ENCODE assay signal across 8 cellular contexts in genomic region chr6:38638941-38639497, GRCh38. TPM values are rescaled to one million over a fixed set of nuclear protein-coding genes. Genes with fewer than 3 reads are reported as not detected.
A peak's percentile ranks its signal among the peaks of the same experiment; 100 is the strongest.
DNase-seq lines count a peak whose midpoint lies in the region; ATAC-seq and TF ChIP-seq lines count a peak whose summit lies in the region.

No MANE protein-coding gene starts in this region.

- H2AFZ ChIP-seq in DND-41 (ENCODE audit: low read depth, low read length), result peak overlapping the region; percentile 97
- peak overlapping the region; percentile 99 for H2AFZ ChIP-seq in Karpas-422 (ENCODE audit: low read length)

- H4K20me1 ChIP-seq in DND-41 (ENCODE audit: insufficient read depth, low read length) (no peaks in the 10 kb centered on the region), Karpas-422 (ENCODE audit: insufficient read depth, low read depth, low read length) (no peaks in the 10 kb centered on the region)

- DNase-seq in DND-41 (no peak), Karpas-422 (peak; percentile 63), left colon (peak; percentile 61 to 72), NCI-H2107 (lab: John Stamatoyannopoulos, UW) (no peak)
- DNase-seq in central memory CD4-positive, alpha-beta T cell, result peak; percentile 72
- DNase-seq in stimulated activated CD4-positive, alpha-beta T cell treated with anti-CD3 and anti-CD28 coated beads, Interleukin-4, amount 100 ng/mL, for 24 hours, result peak; percentile 72

- ATAC-seq in DND-41 (ENCODE audit: insufficient read depth, low read depth) (peak; percentile 60), GM21825 (IDR thresholded peaks at IDR 0.05; ENCODE audit: unreplicated experiment) (peak; percentile 19), left colon (peak; percentile 72)
- peak; percentile 74 to 75 for ATAC-seq in activated CD4-positive, CD25-positive, alpha-beta regulatory T cell treated with anti-CD3 and anti-CD28 coated beads, Interleukin-2, amount 50 U/mL, for 24 hours

- no peaks in the 10 kb centered on the region for H3K79me2 ChIP-seq in DND-41 (ENCODE audit: insufficient read depth, low read length)
- no peaks in the 10 kb centered on the region for H3K79me2 ChIP-seq in Karpas-422 (ENCODE audit: low read length)

- H3K4me3 ChIP-seq in DND-41 (ENCODE audit: low read depth in 1 of 2, low read length in 2 of 2), result peak overlapping the region; percentile 60 to 94
- H3K4me3 ChIP-seq in Karpas-422 (ENCODE audit: low read length), result peak overlapping the region; percentile 91

- peak overlapping the region; percentile 77 for H3K4me2 ChIP-seq in DND-41 (ENCODE audit: insufficient read depth, low read length)
- peak overlapping the region; percentile 86 for H3K4me2 ChIP-seq in Karpas-422 (ENCODE audit: low read depth, low read length, poor library complexity, severe bottlenecking)

- peak overlapping the region; percentile 66 for H3K9ac ChIP-seq in DND-41 (ENCODE audit: low read depth, low read length)
- H3K9ac ChIP-seq in Karpas-422 (ENCODE audit: low read length), result peak overlapping the region; percentile 80

- H3K36me3 ChIP-seq in DND-41 (ENCODE audit: insufficient read depth, low read length), result no peaks in the 10 kb centered on the region
- no peaks in the 10 kb centered on the region for H3K36me3 ChIP-seq in Karpas-422 (ENCODE audit: insufficient read depth, low read length)

- no peaks in the 10 kb centered on the region for H3K9me2 ChIP-seq in Karpas-422 (replicated peaks; ENCODE audit: insufficient read depth, low read length)

- TF ChIP-seq CTCF in DND-41 (IDR thresholded peaks at IDR 0.05; ENCODE audit: borderline replicate concordance, extremely low read depth, low read length, poor library complexity, severe bottlenecking), result no peak

- H3K27ac ChIP-seq in DND-41 (ENCODE audit: low read length) (peak overlapping the region; percentile 55; the same call in 1 of the 2 replicates), Karpas-422 (ENCODE audit: low read length) (no peak overlapping the region)

- H3K27me3 ChIP-seq in DND-41 (ENCODE audit: insufficient read depth, low read length, poor library complexity) (peaks cover 6% of the 10 kb centered on the region), Karpas-422 (ENCODE audit: low read length) (no peaks in the 10 kb centered on the region)

- intact Hi-C loops in left colon (cut with DNase I, micrococcal nuclease), result no loop called here

- H3K4me1 ChIP-seq in DND-41 (ENCODE audit: insufficient read depth, low read length) (peaks cover 27% of the 10 kb centered on the region), Karpas-422 (ENCODE audit: low read length) (peaks cover 18% of the 10 kb centered on the region)

- no peaks in the 10 kb centered on the region for H3K9me3 ChIP-seq in DND-41 (ENCODE audit: insufficient read depth, low read length, severe bottlenecking)
- no peaks in the 10 kb centered on the region for H3K9me3 ChIP-seq in Karpas-422 (ENCODE audit: low read length)

RNA-seq across cellular contexts. Expression of gene BTBD9, which starts 0.7 kb away (rescaled TPM):
- total RNA-seq in Karpas-422 (2014; rRNA removed; shearing (Covaris generic); ENCODE audit: low replicate concordance), result 3.0 and 4.7 TPM in 2 replicates
- 10 to 100 TPM; 26.1 to 31.3 TPM for total RNA-seq in left colon

Comparison
In these comparisons a context has a peak if more than half of its experiments do, and no peak if none do; other contexts are left out.
1. ATAC-seq: peak in every context shown above with its lines; median percentile 74 in activated CD4-positive, CD25-positive, alpha-beta regulatory T cell treated with anti-CD3 and anti-CD28 coated beads, Interleukin-2, amount 50 U/mL, for 24 hours; 72 in left colon; 60 in DND-41; 19 in GM21825.
2. DNase-seq: peak in Karpas-422 (single experiment), central memory CD4-positive, alpha-beta T cell (single experiment), left colon (2 of 2) and stimulated activated CD4-positive, alpha-beta T cell treated with anti-CD3 and anti-CD28 coated beads, Interleukin-4, amount 100 ng/mL, for 24 hours (single experiment); none in DND-41 (single experiment) and NCI-H2107 (single experiment).